ENCODE assay signal across 18 cellular contexts in the genomic region with DNA sequence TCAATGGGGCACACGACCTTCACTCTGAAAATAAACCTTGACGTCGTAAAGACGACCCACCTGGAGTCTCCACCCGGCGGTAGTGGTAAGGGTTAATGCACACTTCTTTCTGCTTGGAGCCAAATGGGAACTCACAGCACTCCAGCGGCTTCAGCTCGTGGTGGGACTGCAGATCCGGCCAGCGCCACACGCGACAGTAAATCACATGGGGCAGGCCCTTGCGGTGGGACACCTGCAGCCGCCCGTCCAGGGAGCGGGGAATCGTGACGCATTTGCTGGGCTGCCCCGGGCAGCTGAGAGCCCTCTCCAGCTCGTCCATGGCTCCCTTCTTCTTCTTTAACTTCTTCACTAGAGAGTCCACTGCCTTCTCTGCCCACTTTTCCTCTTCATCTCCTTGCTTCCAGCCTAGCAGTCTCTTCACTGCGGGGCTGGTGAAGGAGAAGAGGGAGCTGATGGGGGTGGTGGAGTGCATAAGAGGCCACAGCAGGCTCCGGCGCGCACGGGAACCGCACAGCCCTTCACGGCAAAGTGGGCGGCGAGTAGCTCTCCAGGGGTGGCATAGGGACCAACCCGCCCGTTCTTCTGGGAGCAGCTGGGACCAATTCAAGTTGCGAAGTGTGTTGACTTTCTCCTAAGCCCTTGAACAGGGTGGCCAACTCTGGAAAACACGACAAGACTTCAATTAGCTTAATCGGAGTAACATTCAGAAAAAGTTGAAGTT. TPM values are rescaled to one million over a fixed set of nuclear protein-coding genes. Genes with fewer than 3 reads are reported as not detected.
DNase-seq lines count a peak whose midpoint lies in the region; ATAC-seq, FAIRE-seq and TF ChIP-seq lines count a peak whose summit lies in the region.
"Had no signal": no experiment of that assay in that cellular context is flagged by ENCODE, and none has a peak within 500 bp of the region (broad histone marks: within the 10 kb centered on the region; RNA-seq: fewer than 3 reads in every experiment).

No MANE protein-coding gene starts in this region.

- H3K27me3 ChIP-seq in bronchial epithelial cell (ENCODE audit: control insufficient read depth, insufficient read depth, low read length) (no peaks in the 10 kb centered on the region), lower lobe of right lung (ENCODE audit: low read depth) (no peaks in the 10 kb centered on the region), upper lobe of right lung (no peaks in the 10 kb centered on the region)
- H3K27me3 ChIP-seq: BLaER1 had no signal

- H3K4me3 ChIP-seq in bronchial epithelial cell (ENCODE audit: low read depth, low read length) (no peak overlapping the region), lower lobe of right lung (no peak overlapping the region), upper lobe of right lung (no peak overlapping the region)
- H3K4me3 ChIP-seq: BLaER1, HAP-1 had no signal

- H3K9me3 ChIP-seq in lower lobe of right lung (no peaks in the 10 kb centered on the region), upper lobe of right lung (no peaks in the 10 kb centered on the region)
- H3K9me3 ChIP-seq: BLaER1, Caco-2, HAP-1 had no signal

- DNase-seq in NCI-H345 (lab: John Stamatoyannopoulos, UW) = peak; percentile 39
- DNase-seq in NCI-H345 treated with DMSO at 0.1 percent for 48 hours (lab: John Stamatoyannopoulos, UW; ENCODE audit: unreplicated experiment) = no peak
- DNase-seq in bronchial epithelial cell (ENCODE audit: low read depth) = no peak
- DNase-seq in lower lobe of right lung = peak; percentile 49
- peak; percentile 67 for DNase-seq in upper lobe of right lung
- DNase-seq in frontal cortex (ENCODE audit: low spot score in 2 of 2) = no peak
- DNase-seq in NK-92 (lab: John Stamatoyannopoulos, UW; ENCODE audit: unreplicated experiment) = no peak
- DNase-seq: AML-193; Caco-2; CD8-positive, alpha-beta memory T cell; GF-D8; KG1 had no signal

- H3K27ac ChIP-seq in lower lobe of right lung (no peak overlapping the region), upper lobe of right lung (no peak overlapping the region)
- H3K27ac ChIP-seq: 22Rv1, BLaER1 had no signal

- FAIRE-seq in bronchial epithelial cell (lab: Jason Lieb, UNC) (peak; percentile 7), frontal cortex (lab: Jason Lieb, UNC) (no peak)
- FAIRE-seq: GM19239 had no signal

- H3K36me3 ChIP-seq in bronchial epithelial cell (ENCODE audit: control insufficient read depth, insufficient read depth, low read length) (no peaks in the 10 kb centered on the region), lower lobe of right lung (peaks cover 4% of the 10 kb centered on the region), upper lobe of right lung (no peaks in the 10 kb centered on the region)
- H3K36me3 ChIP-seq: BLaER1, HAP-1 had no signal

- ATAC-seq in lower lobe of right lung = peak; percentile 64 to 72
- ATAC-seq in upper lobe of right lung = peak; percentile 76
- no peak for ATAC-seq in HG03159 (IDR thresholded peaks at IDR 0.05; ENCODE audit: unreplicated experiment)

- TF ChIP-seq CTCF in bronchial epithelial cell (IDR thresholded peaks at IDR 0.05; ENCODE audit: insufficient read depth, low read length, severe bottlenecking) = no peak
- TF ChIP-seq CTCF in lower lobe of right lung (IDR thresholded peaks at IDR 0.05) = no peak
- TF ChIP-seq CTCF in upper lobe of right lung (IDR thresholded peaks at IDR 0.05) = no peak

- intact Hi-C loops in lower lobe of right lung (cut with DNase I) (no loop called here), upper lobe of right lung (cut with DNase I) (no loop called here)

- no peaks in the 10 kb centered on the region for H3K4me1 ChIP-seq in lower lobe of right lung
- no peaks in the 10 kb centered on the region for H3K4me1 ChIP-seq in upper lobe of right lung
- H3K4me1 ChIP-seq: BLaER1 had no signal

RNA-seq across cellular contexts. Expression of a gene that starts 40.7 kb away (rescaled TPM):
- total RNA-seq in bronchial epithelial cell = 0.79 and 2.8 TPM in 2 replicates
- 17.6 TPM for total RNA-seq in lower lobe of right lung
- 21.5 TPM for total RNA-seq in upper lobe of right lung
- 9.8 TPM for total RNA-seq in frontal cortex
- total RNA-seq: CD8-positive, alpha-beta memory T cell; HT-29 had no signal

Comparison
In these comparisons a context has a peak if more than half of its experiments do, and no peak if none do; other contexts are left out.
1. DNase-seq: peak in NCI-H345 (single experiment), lower lobe of right lung (single experiment) and upper lobe of right lung (single experiment); none in NCI-H345 treated with DMSO at 0.1 percent for 48 hours (single experiment), bronchial epithelial cell (single experiment), frontal cortex (0 of 2) and NK-92 (single experiment).